Comparison of ENCODE assay signal across 19 cellular contexts in the genomic region with DNA sequence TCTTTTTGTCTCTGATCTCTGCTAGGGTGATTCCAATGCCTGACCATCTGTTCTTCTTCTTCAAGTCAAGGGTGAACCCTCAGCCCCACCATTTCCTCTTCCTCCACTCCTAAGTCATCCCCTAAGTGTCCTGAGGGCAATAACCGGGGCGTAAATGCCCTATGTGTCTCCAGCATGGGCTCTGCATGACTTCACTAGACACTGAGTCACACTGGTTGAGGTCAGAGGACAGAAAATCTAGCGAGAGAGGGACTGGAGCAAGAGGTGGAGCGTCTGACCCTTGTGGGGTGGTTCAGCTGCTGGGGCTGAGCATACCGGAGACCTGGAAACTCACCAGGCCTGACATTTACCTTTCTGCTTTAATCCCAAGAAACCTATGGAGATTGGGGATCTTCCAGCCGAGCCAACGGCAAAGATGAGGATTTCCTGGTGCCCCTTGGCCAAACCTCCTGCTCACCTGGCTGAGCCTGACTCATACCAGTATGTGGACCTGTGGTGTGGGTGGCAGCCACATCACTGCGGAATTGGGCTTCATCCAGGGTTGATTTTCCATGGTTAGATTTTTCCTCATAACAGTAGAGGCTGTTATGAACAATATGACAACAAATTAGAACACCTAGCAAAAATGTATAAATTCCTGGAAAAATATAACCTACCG. TPM values are rescaled to one million over a fixed set of nuclear protein-coding genes. Genes with fewer than 3 reads are reported as not detected.
DNase-seq lines count a peak whose midpoint lies in the region; ATAC-seq, FAIRE-seq and TF ChIP-seq lines count a peak whose summit lies in the region.
"Had no signal": no experiment of that assay in that cellular context is flagged by ENCODE, and none has a peak within 500 bp of the region (broad histone marks: within the 10 kb centered on the region; RNA-seq: fewer than 3 reads in every experiment).

No MANE protein-coding gene starts in this region.

- peak; percentile 26 for DNase-seq in EL
- DNase-seq in HPDE6-E6E7 (ENCODE audit: extremely low spot score) = peak; percentile 13
- peak; percentile 58 for DNase-seq in RCC 7860 (ENCODE audit: low spot score)
- DNase-seq in renal cortical epithelial cell (ENCODE audit: low read depth) = peak; percentile 35
- no peak for DNase-seq in foreskin fibroblast
- DNase-seq in NCI-H345 treated with DMSO at 0.1 percent for 48 hours (lab: John Stamatoyannopoulos, UW; ENCODE audit: unreplicated experiment) = no peak
- no peak for DNase-seq in H54 (ENCODE audit: insufficient read length, low spot score)
- DNase-seq: AML-193; Calu3; CD4-positive, CD25-positive, alpha-beta regulatory T cell; DMS 273 treated with DMSO at 0.1 percent for 48 hours; H9 had no signal

- TF ChIP-seq POLR2A in H54 (IDR thresholded peaks at IDR 0.05; ENCODE audit: low read depth, low read length) = no peak

- no peak for ATAC-seq in HG03442 (IDR thresholded peaks at IDR 0.05; ENCODE audit: unreplicated experiment)
- ATAC-seq: GM23338, K562 had no signal

- TF ChIP-seq CTCF in foreskin fibroblast (IDR thresholded peaks at IDR 0.05; ENCODE audit: low read depth, low read length) = no peak

- FAIRE-seq in RCC 7860 (lab: Jason Lieb, UNC) (peak; percentile 58), H54 (lab: Jason Lieb, UNC) (no peak)
- FAIRE-seq: G401.6, GM12891, K562 had no signal

- no peak overlapping the region for H3K4me3 ChIP-seq in foreskin fibroblast (ENCODE audit: low read depth in 1 of 2, low read length in 2 of 2)
- H3K4me3 ChIP-seq: BLaER1, GM23338, K562 had no signal

RNA-seq across cellular contexts. Expression of gene SCGB2B2, which starts 26.9 kb away (rescaled TPM):
- 0.15 TPM in 1 of 2 replicates, not detected in the other for total RNA-seq in renal cortical epithelial cell
- total RNA-seq: Daoy, H9, K562 had no signal

RNA-seq across cellular contexts. Expression of gene ZNF302, which starts 27.5 kb away (rescaled TPM):
- total RNA-seq in renal cortical epithelial cell = 7.5 and 32.8 TPM in 2 replicates

Comparison
In these comparisons a context has a peak if more than half of its experiments do, and no peak if none do; other contexts are left out.
1. DNase-seq: peak in EL (single experiment), HPDE6-E6E7 (single experiment), RCC 7860 (single experiment) and renal cortical epithelial cell (single experiment); none in foreskin fibroblast (0 of 2), NCI-H345 treated with DMSO at 0.1 percent for 48 hours (single experiment) and H54 (single experiment).